2 cellular contexts compared by ENCODE assay signal in the genomic region with DNA sequence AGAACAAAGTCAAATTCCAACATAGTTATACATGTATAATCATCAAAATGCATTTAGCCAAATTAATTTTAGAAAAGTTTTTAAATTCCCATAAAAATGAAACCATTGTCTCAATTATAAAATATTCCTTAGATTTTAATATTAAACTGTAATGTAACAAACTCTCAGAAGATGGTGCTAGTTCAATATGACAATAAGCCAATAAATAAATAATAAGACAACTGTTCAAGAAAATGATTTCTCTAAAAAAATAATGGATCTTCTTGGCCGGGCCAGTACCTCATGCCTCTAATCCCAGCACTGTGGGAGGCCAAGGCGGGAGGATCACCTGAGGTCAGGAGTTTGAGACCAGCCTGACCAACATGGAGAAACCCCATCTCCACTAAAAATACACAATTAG.
TF ChIP-seq lines count a peak whose summit lies in the region.

No MANE protein-coding gene starts in this region.

TF ChIP-seq in SK-N-SH, 30 proteins besides CTCF, POLR2A, EP300 and RAD21 (continued from another document):
- TF ChIP-seq, protein P1, sequence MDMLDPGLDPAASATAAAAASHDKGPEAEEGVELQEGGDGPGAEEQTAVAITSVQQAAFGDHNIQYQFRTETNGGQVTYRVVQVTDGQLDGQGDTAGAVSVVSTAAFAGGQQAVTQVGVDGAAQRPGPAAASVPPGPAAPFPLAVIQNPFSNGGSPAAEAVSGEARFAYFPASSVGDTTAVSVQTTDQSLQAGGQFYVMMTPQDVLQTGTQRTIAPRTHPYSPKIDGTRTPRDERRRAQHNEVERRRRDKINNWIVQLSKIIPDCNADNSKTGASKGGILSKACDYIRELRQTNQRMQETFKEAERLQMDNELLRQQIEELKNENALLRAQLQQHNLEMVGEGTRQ (IDR thresholded peaks at IDR 0.05; ENCODE audit: borderline replicate concordance, low read depth, low read length) = no peak
- TF ChIP-seq YY1 (IDR thresholded peaks at IDR 0.05; ENCODE audit: low read depth) = no peak
- TF ChIP-seq GATA2 (CRISPR knock-in tag; IDR thresholded peaks at IDR 0.05) = no peak
- no peak for TF ChIP-seq REST (IDR thresholded peaks at IDR 0.05; ENCODE audit: low read depth, low read length)
- TF ChIP-seq, protein P2, sequence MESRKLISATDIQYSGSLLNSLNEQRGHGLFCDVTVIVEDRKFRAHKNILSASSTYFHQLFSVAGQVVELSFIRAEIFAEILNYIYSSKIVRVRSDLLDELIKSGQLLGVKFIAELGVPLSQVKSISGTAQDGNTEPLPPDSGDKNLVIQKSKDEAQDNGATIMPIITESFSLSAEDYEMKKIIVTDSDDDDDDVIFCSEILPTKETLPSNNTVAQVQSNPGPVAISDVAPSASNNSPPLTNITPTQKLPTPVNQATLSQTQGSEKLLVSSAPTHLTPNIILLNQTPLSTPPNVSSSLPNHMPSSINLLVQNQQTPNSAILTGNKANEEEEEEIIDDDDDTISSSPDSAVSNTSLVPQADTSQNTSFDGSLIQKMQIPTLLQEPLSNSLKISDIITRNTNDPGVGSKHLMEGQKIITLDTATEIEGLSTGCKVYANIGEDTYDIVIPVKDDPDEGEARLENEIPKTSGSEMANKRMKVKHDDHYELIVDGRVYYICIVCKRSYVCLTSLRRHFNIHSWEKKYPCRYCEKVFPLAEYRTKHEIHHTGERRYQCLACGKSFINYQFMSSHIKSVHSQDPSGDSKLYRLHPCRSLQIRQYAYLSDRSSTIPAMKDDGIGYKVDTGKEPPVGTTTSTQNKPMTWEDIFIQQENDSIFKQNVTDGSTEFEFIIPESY (IDR thresholded peaks at IDR 0.05; ENCODE audit: borderline replicate concordance, low read depth) = no peak

TF ChIP-seq in SK-N-SH treated with all-trans-retinoic acid at 6 μM for 48 hours, 23 proteins besides CTCF, POLR2A, EP300 and RAD21 (continued from another document):
- no peak for TF ChIP-seq ISL1 (CRISPR knock-in tag; IDR thresholded peaks at IDR 0.05)
TF ChIP-seq in SK-N-SH treated with all-trans-retinoic acid at 6 μM for 48 hours: peak in this region for 0.
